Comparison of ENCODE assay signal across 19 cellular contexts in the genomic region with DNA sequence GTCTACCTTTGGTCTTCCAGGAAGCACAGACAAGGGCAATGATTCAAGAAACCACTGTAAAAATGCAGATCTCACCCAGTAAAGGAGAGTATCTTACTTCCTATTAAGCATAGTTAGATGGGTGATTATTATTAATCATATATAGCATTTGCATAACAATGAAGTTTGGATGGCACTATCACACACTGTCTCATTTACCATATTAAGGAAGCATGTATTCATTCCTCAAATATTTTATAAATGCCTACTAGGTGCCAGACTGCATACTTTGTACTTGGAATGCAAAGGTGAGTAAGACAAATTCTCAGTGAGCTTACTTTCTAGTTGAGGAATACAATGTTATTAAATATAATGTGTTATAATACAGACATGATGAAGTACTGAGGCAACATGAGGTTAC. TPM values are rescaled to one million over a fixed set of nuclear protein-coding genes. Genes with fewer than 3 reads are reported as not detected.
DNase-seq lines count a peak whose midpoint lies in the region; ATAC-seq and TF ChIP-seq lines count a peak whose summit lies in the region.
"Had no signal": no experiment of that assay in that cellular context is flagged by ENCODE, and none has a peak within 500 bp of the region (broad histone marks: within the 10 kb centered on the region; RNA-seq: fewer than 3 reads in every experiment).

No MANE protein-coding gene starts in this region.

- no TSS peak for BruUV-seq in HCT116 (replicated peaks; lab: Mats Ljungman, UMichigan)
- BruUV-seq in PC-3 (replicated peaks; lab: Mats Ljungman, UMichigan), result no TSS peak

- H2AFZ ChIP-seq in HCT116 (ENCODE audit: low read depth, low read length, poor library complexity, severe bottlenecking) (peak overlapping the region; percentile 50), PC-3 (ENCODE audit: low read length) (no peak overlapping the region)

- H3F3A ChIP-seq in PC-3 (ENCODE audit: low read length, unreplicated experiment), result no peaks in the 10 kb centered on the region

- H3K79me2 ChIP-seq in HCT116 (ENCODE audit: insufficient read depth, low read length) (no peaks in the 10 kb centered on the region), PC-3 (ENCODE audit: low read length) (no peaks in the 10 kb centered on the region)

- H4K20me1 ChIP-seq in HCT116 (ENCODE audit: insufficient read depth) (no peaks in the 10 kb centered on the region), PC-3 (ENCODE audit: low read length) (no peaks in the 10 kb centered on the region)
- H4K20me1 ChIP-seq: BLaER1 treated with 17β-estradiol and CSF1 and Interleukin-3, amounts not matched to agents 10 nM and 100 nM had no signal

- H3K4me3 ChIP-seq in HCT116 (replicated peaks in 1 of 2; ENCODE audit: low read depth in 1 of 2, low read length in 2 of 2), result no peak overlapping the region
- H3K4me3 ChIP-seq in PC-3 (ENCODE audit: low read length), result no peak overlapping the region
- H3K4me3 ChIP-seq: BLaER1 treated with 17β-estradiol and CSF1 and Interleukin-3, amounts not matched to agents 10 nM and 100 nM; SJCRH30 had no signal

- H3K27ac ChIP-seq in HCT116 (ENCODE audit: low read depth, low read length) (no peak overlapping the region), PC-3 (ENCODE audit: low read length) (no peak overlapping the region), epithelial cell of prostate (peak overlapping the region; percentile 75)
- H3K27ac ChIP-seq: BLaER1 treated with 17β-estradiol and CSF1 and Interleukin-3, amounts not matched to agents 10 nM and 100 nM; SJCRH30 had no signal

- H3K9me2 ChIP-seq in HCT116 (ENCODE audit: insufficient read depth), result no peaks in the 10 kb centered on the region
- H3K9me2 ChIP-seq in PC-3 (replicated peaks; ENCODE audit: low read length), result no peaks in the 10 kb centered on the region

- TF ChIP-seq RAD21 in HCT116 (IDR thresholded peaks at IDR 0.05; ENCODE audit: low read depth), result no peak

- H3K36me3 ChIP-seq in HCT116 (ENCODE audit: control insufficient read depth in 1 of 2, insufficient read depth in 2 of 2, low read length in 2 of 2) (no peaks in the 10 kb centered on the region), PC-3 (ENCODE audit: low read depth, low read length) (no peaks in the 10 kb centered on the region)
- H3K36me3 ChIP-seq: BLaER1 treated with 17β-estradiol and CSF1 and Interleukin-3, amounts not matched to agents 10 nM and 100 nM; SJCRH30 had no signal

- intact Hi-C loops in HCT116 (cut with micrococcal nuclease) (no loop called here), PC-3 (cut with micrococcal nuclease) (no loop called here)

- H3K27me3 ChIP-seq in HCT116 (ENCODE audit: insufficient read depth, low read length), result no peaks in the 10 kb centered on the region
- no peaks in the 10 kb centered on the region for H3K27me3 ChIP-seq in PC-3 (ENCODE audit: low read length)
- H3K27me3 ChIP-seq: BLaER1 treated with 17β-estradiol and CSF1 and Interleukin-3, amounts not matched to agents 10 nM and 100 nM had no signal

- TF ChIP-seq CTCF in HCT116 (IDR thresholded peaks at IDR 0.05 in 2 of 3, conservative IDR thresholded peaks at IDR 0.05 in 1 of 3; ENCODE audit: borderline replicate concordance in 1 of 3, insufficient read depth in 1 of 3, low read depth in 2 of 3, low read length in 2 of 3), result no peak
- no peak for TF ChIP-seq CTCF in PC-3 (conservative IDR thresholded peaks at IDR 0.05; ENCODE audit: low read depth, low read length)

- H3K4me1 ChIP-seq in HCT116 (ENCODE audit: control insufficient read depth in 1 of 2, insufficient read depth in 2 of 2, low read length in 2 of 2) (peaks cover 0 to 10% of the 10 kb centered on the region in 2 experiments; a peak in 2 of 4 replicates), PC-3 (ENCODE audit: insufficient read depth, low read length) (peaks cover 3% of the 10 kb centered on the region; the same call in 1 of the 2 replicates)
- H3K4me1 ChIP-seq: BLaER1 treated with 17β-estradiol and CSF1 and Interleukin-3, amounts not matched to agents 10 nM and 100 nM; Caco-2; SJCRH30 had no signal

- no peaks in the 10 kb centered on the region for H3K9me3 ChIP-seq in HCT116 (ENCODE audit: control insufficient read depth in 1 of 2, insufficient read depth in 1 of 2, low read depth in 1 of 2, low read length in 2 of 2)
- H3K9me3 ChIP-seq in PC-3 (ENCODE audit: low read length), result no peaks in the 10 kb centered on the region
- H3K9me3 ChIP-seq: BLaER1 treated with 17β-estradiol and CSF1 and Interleukin-3, amounts not matched to agents 10 nM and 100 nM; Caco-2; SJCRH30 had no signal

- no peak for TF ChIP-seq POLR2A in HCT116 (IDR thresholded peaks at IDR 0.05; ENCODE audit: borderline replicate concordance, extremely low read depth, insufficient read depth, insufficient read length)

- DNase-seq in HCT116 (ENCODE audit: low read depth, low spot score) (no peak), PC-3 (peak; percentile 38), epithelial cell of prostate (ENCODE audit: low read depth, low spot score) (peak; percentile 41), renal cortical epithelial cell (ENCODE audit: low read depth) (peak; percentile 40), DMS 273 (lab: John Stamatoyannopoulos, UW; ENCODE audit: unreplicated experiment) (no peak), NCI-H2196 treated with DMSO at 0.1 percent for 48 hours (lab: John Stamatoyannopoulos, UW; ENCODE audit: unreplicated experiment) (no peak)
- DNase-seq: Caco-2; CD4-positive, alpha-beta memory T cell; GF-D8; H7; KG1; NCI-H1092 treated with DMSO at 0.1 percent for 48 hours; NCI-H1436 treated with DMSO at 0.1 percent for 48 hours; NCI-H2029; NCI-H524 treated with DMSO at 0.1 percent for 48 hours; SJCRH30; T-cell had no signal

- ATAC-seq in HCT116 (no peak; the same call in 1 of the 2 replicates), PC-3 (no peak), GM18870 (IDR thresholded peaks at IDR 0.05; ENCODE audit: unreplicated experiment) (no peak)
- ATAC-seq: T-cell had no signal

- CTCF ChIA-PET in HCT116 (lab: Charles Lee) (no interaction called here), PC-3 (lab: Charles Lee) (no interaction called here)

- H3K4me2 ChIP-seq in HCT116 (ENCODE audit: low read length), result peak overlapping the region; percentile 26; the same call in 1 of the 2 replicates
- no peak overlapping the region for H3K4me2 ChIP-seq in PC-3 (ENCODE audit: low read length)
- H3K4me2 ChIP-seq: BLaER1 treated with 17β-estradiol and CSF1 and Interleukin-3, amounts not matched to agents 10 nM and 100 nM had no signal

- RAD21 ChIA-PET in HCT116 (lab: Charles Lee; ENCODE audit: low non-redundant PET in 1 of 2, low total read pairs in 2 of 2, uncharacterized antibody in 2 of 2, unreplicated experiment in 2 of 2), result no interaction called here

- POLR2A ChIA-PET in HCT116 (lab: Charles Lee) (no interaction called here), PC-3 (lab: Charles Lee; ENCODE audit: unreplicated experiment) (no interaction called here)

- H3K9ac ChIP-seq in HCT116 (ENCODE audit: low read length) (no peak overlapping the region), PC-3 (ENCODE audit: low read length) (no peak overlapping the region)
- H3K9ac ChIP-seq: BLaER1 treated with 17β-estradiol and CSF1 and Interleukin-3, amounts not matched to agents 10 nM and 100 nM had no signal

TF ChIP-seq in HCT116, 20 proteins besides CTCF, POLR2A, EP300 and RAD21 (continues in another document):
- TF ChIP-seq CEBPB (IDR thresholded peaks at IDR 0.05; ENCODE audit: low read depth), result no peak
- no peak for TF ChIP-seq FOSL1 (IDR thresholded peaks at IDR 0.05; ENCODE audit: low read depth)
- TF ChIP-seq ZFX (IDR thresholded peaks at IDR 0.05), result no peak
- no peak for TF ChIP-seq EZH2 (IDR thresholded peaks at IDR 0.05)
- TF ChIP-seq, protein P1, sequence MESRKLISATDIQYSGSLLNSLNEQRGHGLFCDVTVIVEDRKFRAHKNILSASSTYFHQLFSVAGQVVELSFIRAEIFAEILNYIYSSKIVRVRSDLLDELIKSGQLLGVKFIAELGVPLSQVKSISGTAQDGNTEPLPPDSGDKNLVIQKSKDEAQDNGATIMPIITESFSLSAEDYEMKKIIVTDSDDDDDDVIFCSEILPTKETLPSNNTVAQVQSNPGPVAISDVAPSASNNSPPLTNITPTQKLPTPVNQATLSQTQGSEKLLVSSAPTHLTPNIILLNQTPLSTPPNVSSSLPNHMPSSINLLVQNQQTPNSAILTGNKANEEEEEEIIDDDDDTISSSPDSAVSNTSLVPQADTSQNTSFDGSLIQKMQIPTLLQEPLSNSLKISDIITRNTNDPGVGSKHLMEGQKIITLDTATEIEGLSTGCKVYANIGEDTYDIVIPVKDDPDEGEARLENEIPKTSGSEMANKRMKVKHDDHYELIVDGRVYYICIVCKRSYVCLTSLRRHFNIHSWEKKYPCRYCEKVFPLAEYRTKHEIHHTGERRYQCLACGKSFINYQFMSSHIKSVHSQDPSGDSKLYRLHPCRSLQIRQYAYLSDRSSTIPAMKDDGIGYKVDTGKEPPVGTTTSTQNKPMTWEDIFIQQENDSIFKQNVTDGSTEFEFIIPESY (IDR thresholded peaks at IDR 0.05; ENCODE audit: extremely low read depth, insufficient replicate concordance, low read length), result no peak
- no peak for TF ChIP-seq MAX (IDR thresholded peaks at IDR 0.05)
- TF ChIP-seq CBX3 (IDR thresholded peaks at IDR 0.05; ENCODE audit: low read depth), result no peak
- TF ChIP-seq YY1 (IDR thresholded peaks at IDR 0.05; ENCODE audit: extremely low read depth, insufficient replicate concordance, low read depth, low read length), result no peak
- TF ChIP-seq ZNF274 (IDR thresholded peaks at IDR 0.05; ENCODE audit: low read depth, low read length), result no peak
- TF ChIP-seq JUND (IDR thresholded peaks at IDR 0.05), result no peak
- no peak for TF ChIP-seq ATF3 (IDR thresholded peaks at IDR 0.05)

RNA-seq across cellular contexts. Expression of gene SKAP2, which starts 53.9 kb away (rescaled TPM):
- 30.7 TPM for total RNA-seq in HCT116 (2021; ENCODE audit: unreplicated experiment)
- 8.4 and 10.6 TPM in 2 replicates for polyA plus RNA-seq in HCT116 (2012)
- total RNA-seq in PC-3 (2014; rRNA removed), result 9.6 and 18.4 TPM in 2 replicates
- total RNA-seq in renal cortical epithelial cell, result 24.3 and 65.2 TPM in 2 replicates

Comparison
In these comparisons a context has a peak if more than half of its experiments do, and no peak if none do; other contexts are left out.
1. DNase-seq: peak in PC-3 (single experiment), epithelial cell of prostate (single experiment) and renal cortical epithelial cell (single experiment); none in HCT116 (single experiment), DMS 273 (single experiment) and NCI-H2196 treated with DMSO at 0.1 percent for 48 hours (single experiment).